Comparison of ENCODE assay signal across 13 cellular contexts in the genomic region with DNA sequence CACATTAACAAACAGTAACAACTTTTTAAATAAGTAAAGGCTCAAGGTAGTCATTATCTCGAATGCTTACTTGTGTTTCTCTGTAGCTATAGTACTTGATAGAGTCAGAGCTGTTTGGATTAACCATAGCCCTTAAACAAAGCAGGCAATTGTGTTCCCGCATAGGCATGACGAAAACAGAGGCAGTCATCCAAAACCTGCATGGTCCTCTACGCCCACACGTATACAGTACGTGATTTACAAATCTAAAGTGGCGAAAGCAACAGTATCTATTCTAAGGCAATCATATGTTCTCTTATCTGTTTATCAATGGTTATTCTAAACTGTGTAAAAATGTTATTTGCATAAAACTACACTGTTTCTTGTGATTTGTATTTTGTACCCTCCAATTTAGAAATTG. TPM values are rescaled to one million over a fixed set of nuclear protein-coding genes. Genes with fewer than 3 reads are reported as not detected.
DNase-seq lines count a peak whose midpoint lies in the region; ATAC-seq, FAIRE-seq and TF ChIP-seq lines count a peak whose summit lies in the region.
"Had no signal": no experiment of that assay in that cellular context is flagged by ENCODE, and none has a peak within 500 bp of the region (broad histone marks: within the 10 kb centered on the region; RNA-seq: fewer than 3 reads in every experiment).

No MANE protein-coding gene starts in this region.

- in situ Hi-C loops in HepG2 (cut with HindIII; ENCODE audit: extremely low pct_ligation_motif_present, low pct_unique_long_range_greater_than_20kb), result no loop called here

- H3K79me2 ChIP-seq in HepG2 (ENCODE audit: insufficient read depth, low read length), result peaks cover under 1% of the 10 kb centered on the region

- H3K9me3 Mint-ChIP-seq in activated T-cell treated with anti-CD3 and anti-CD28 coated beads, Interleukin-2, amount 50 U/mL, for 72 hours, result no peaks in the 10 kb centered on the region
- H3K9me3 Mint-ChIP-seq: T-helper 2 cell treated with Interferon-gamma antibody and Interleukin-4, amounts not matched to agents 5 μg/mL and 100 μg/mL, for 36 hours had no signal

- no peak for FAIRE-seq in HepG2 (lab: Jason Lieb, UNC)

- no peaks in the 10 kb centered on the region for H3K36me3 ChIP-seq in HepG2 (replicated peaks in 1 of 2; ENCODE audit: control insufficient read depth in 1 of 2, insufficient read depth in 2 of 2, low read length in 2 of 2)

- H2AFZ ChIP-seq in HepG2 (ENCODE audit: low read length), result peak overlapping the region; percentile 49

- no peaks in the 10 kb centered on the region for H3K9me3 ChIP-seq in HepG2 (ENCODE audit: low read length)
- H3K9me3 ChIP-seq: Caco-2 had no signal

- TF ChIP-seq POLR2A in HepG2 (IDR thresholded peaks at IDR 0.05; ENCODE audit: insufficient read depth in 1 of 2, low read depth in 2 of 2, low read length in 2 of 2), result no peak

- DNase-seq in DMS 273 treated with DMSO at 0.1 percent for 48 hours (lab: John Stamatoyannopoulos, UW) (peak; percentile 31), NCI-H187 treated with DMSO at 0.1 percent for 48 hours (lab: John Stamatoyannopoulos, UW) (peak; percentile 62), amniotic epithelial cell (ENCODE audit: low read depth) (peak; percentile 10), HepG2 (ENCODE audit: low spot score) (peak; percentile 43), activated gamma-delta T cell treated with Interleukin-2 at 50 U/mL for 16 hours (no peak)
- DNase-seq in activated T-cell treated with anti-CD3 and anti-CD28 coated beads, Interleukin-2, amount 50 U/mL, for 72 hours, result no peak
- DNase-seq: Caco-2; left colon; stimulated activated CD4-positive, alpha-beta T cell treated with anti-CD3 and anti-CD28 coated beads, Interleukin-4, amount 100 ng/mL, for 24 hours had no signal

- peaks cover 49% of the 10 kb centered on the region for H3K4me1 ChIP-seq in HepG2 (ENCODE audit: insufficient read depth, low read length)

- POLR2A ChIA-PET in HepG2 (lab: Yijun Ruan, JAX), result interaction anchor here (1.0 to 2.9 kb wide), 3 partner anchors 15 to 75 kb away, joined by 3 to 35 read pairs (median 6); a partner anchor contains a TSS

- CTCF ChIA-PET in HepG2 (lab: Yijun Ruan, JAX; ENCODE audit: low intra/inter-chr PET ratio, low total read pairs), result no interaction called here

- no TSS peak for BruUV-seq in HepG2 (replicated peaks; lab: Mats Ljungman, UMichigan)

- H3K4me1 Mint-ChIP-seq in activated T-cell treated with anti-CD3 and anti-CD28 coated beads, Interleukin-2, amount 50 U/mL, for 72 hours (ENCODE audit: low read depth), result peaks cover 38% of the 10 kb centered on the region

- TF ChIP-seq EP300 in HepG2 (IDR thresholded peaks at IDR 0.05; ENCODE audit: low read depth in 2 of 2, low read length in 2 of 2) (no peak), HepG2 (CRISPR knock-in tag; IDR thresholded peaks at IDR 0.05; ENCODE audit: borderline replicate concordance) (no peak)

- no peak overlapping the region for H3K27ac Mint-ChIP-seq in activated T-cell treated with anti-CD3 and anti-CD28 coated beads, Interleukin-2, amount 50 U/mL, for 72 hours
- H3K27ac Mint-ChIP-seq: T-helper 2 cell treated with Interferon-gamma antibody and Interleukin-4, amounts not matched to agents 5 μg/mL and 100 μg/mL, for 36 hours had no signal

- WGBS in HepG2 (ENCODE audit: low lambda C conversion rate), result 81% methylated on average over 7 of the region's 7 CpGs

- H3K4me3 ChIP-seq in HepG2 (replicated peaks in 1 of 3; ENCODE audit: insufficient read depth in 1 of 3, low read depth in 2 of 3, low read length in 3 of 3), result no peak overlapping the region

- no peaks in the 10 kb centered on the region for H3K27me3 Mint-ChIP-seq in activated T-cell treated with anti-CD3 and anti-CD28 coated beads, Interleukin-2, amount 50 U/mL, for 72 hours (ENCODE audit: low read depth)

- no peak overlapping the region for H3K4me3 Mint-ChIP-seq in activated T-cell treated with anti-CD3 and anti-CD28 coated beads, Interleukin-2, amount 50 U/mL, for 72 hours
- H3K4me3 Mint-ChIP-seq: T-helper 2 cell treated with Interferon-gamma antibody and Interleukin-4, amounts not matched to agents 5 μg/mL and 100 μg/mL, for 36 hours had no signal

- ATAC-seq in HepG2 (no peak), HG03135 (IDR thresholded peaks at IDR 0.05; ENCODE audit: unreplicated experiment) (no peak), HG02970 (IDR thresholded peaks at IDR 0.05; ENCODE audit: low FRiP score, unreplicated experiment) (no peak)
- ATAC-seq in activated T-cell treated with anti-CD3 and anti-CD28 coated beads, Interleukin-2, amount 50 U/mL, for 72 hours (replicated peaks in 1 of 2), result no peak
- ATAC-seq: left colon had no signal

- intact Hi-C loops in HepG2 (cut with micrococcal nuclease; ENCODE audit: unreplicated experiment), result no loop called here

- H3K27ac ChIP-seq in HepG2 (ENCODE audit: extremely low read length, insufficient read depth, low read length), result no peak overlapping the region

- H3K27me3 ChIP-seq in HepG2 (ENCODE audit: control insufficient read depth in 1 of 2, insufficient read depth in 2 of 2, low read length in 2 of 2), result no peaks in the 10 kb centered on the region; a peak in 1 of 5 replicates

- peaks cover 1 to 5% of the 10 kb centered on the region in 2 donors for H3K36me3 Mint-ChIP-seq in activated T-cell treated with anti-CD3 and anti-CD28 coated beads, Interleukin-2, amount 50 U/mL, for 72 hours (ENCODE audit: insufficient read depth in 2 of 2)
- H3K36me3 Mint-ChIP-seq: brain had no signal

- no peak for TF ChIP-seq RAD21 in HepG2 (CRISPR knock-in tag; IDR thresholded peaks at IDR 0.05)

- H4K20me1 ChIP-seq in HepG2 (ENCODE audit: insufficient read depth, low read length), result peaks cover under 1% of the 10 kb centered on the region; the same call in 1 of the 2 replicates

- H3K4me2 ChIP-seq in HepG2 (ENCODE audit: low read depth, low read length), result 0 out of 2 replicates have a peak overlapping the region, but pooled peaks have one; percentile 2

- no peak overlapping the region; the same call in 1 of the 2 replicates for H3K9ac ChIP-seq in HepG2 (ENCODE audit: insufficient read depth, low read depth, low read length)

- no peak for TF ChIP-seq CTCF in HepG2 (CRISPR knock-in tag; IDR thresholded peaks at IDR 0.05)

TF ChIP-seq in HepG2, 621 proteins besides CTCF, POLR2A, EP300 and RAD21:
- TF ChIP-seq SSRP1 (CRISPR knock-in tag; IDR thresholded peaks at IDR 0.05) (no peak), PRPF4 (IDR thresholded peaks at IDR 0.05; ENCODE audit: low read depth, low read length, poor library complexity, severe bottlenecking) (peak; percentile 93), ZBTB38 (CRISPR knock-in tag; IDR thresholded peaks at IDR 0.05) (peak; percentile 78; the same call in 1 of the 2 replicates), SOX13 (IDR thresholded peaks at IDR 0.05) (no peak), SOX13 (CRISPR knock-in tag; conservative IDR thresholded peaks at IDR 0.05 in 1 of 2, IDR thresholded peaks at IDR 0.05 in 1 of 2) (peak in 1 of 2 experiments; percentile 9; a peak in 1 of 4 replicates)
- TF ChIP-seq, protein P1, sequence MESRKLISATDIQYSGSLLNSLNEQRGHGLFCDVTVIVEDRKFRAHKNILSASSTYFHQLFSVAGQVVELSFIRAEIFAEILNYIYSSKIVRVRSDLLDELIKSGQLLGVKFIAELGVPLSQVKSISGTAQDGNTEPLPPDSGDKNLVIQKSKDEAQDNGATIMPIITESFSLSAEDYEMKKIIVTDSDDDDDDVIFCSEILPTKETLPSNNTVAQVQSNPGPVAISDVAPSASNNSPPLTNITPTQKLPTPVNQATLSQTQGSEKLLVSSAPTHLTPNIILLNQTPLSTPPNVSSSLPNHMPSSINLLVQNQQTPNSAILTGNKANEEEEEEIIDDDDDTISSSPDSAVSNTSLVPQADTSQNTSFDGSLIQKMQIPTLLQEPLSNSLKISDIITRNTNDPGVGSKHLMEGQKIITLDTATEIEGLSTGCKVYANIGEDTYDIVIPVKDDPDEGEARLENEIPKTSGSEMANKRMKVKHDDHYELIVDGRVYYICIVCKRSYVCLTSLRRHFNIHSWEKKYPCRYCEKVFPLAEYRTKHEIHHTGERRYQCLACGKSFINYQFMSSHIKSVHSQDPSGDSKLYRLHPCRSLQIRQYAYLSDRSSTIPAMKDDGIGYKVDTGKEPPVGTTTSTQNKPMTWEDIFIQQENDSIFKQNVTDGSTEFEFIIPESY (CRISPR knock-in tag; IDR thresholded peaks at IDR 0.05), result peak; percentile 39; the same call in 1 of the 2 replicates

RNA-seq across cellular contexts. Expression of gene HFE, which starts 31.8 kb away (rescaled TPM):
- 1.9 and 3.7 TPM in 2 replicates for total RNA-seq in HepG2 (2016; rRNA removed; fragmentation: Illumina TruSeq; extraction: Trizol)
- total RNA-seq in HepG2 (2016; cell fraction: cytosol; rRNA removed; fragmentation: Illumina TruSeq; extraction: Trizol; ENCODE audit: low read depth), result 0.18 and 0.51 TPM in 2 replicates
- total RNA-seq in HepG2 (2016; cell fraction: insoluble cytoplasmic fraction; rRNA removed; fragmentation: Illumina TruSeq; extraction: Trizol), result 1.9 and 4.9 TPM in 2 replicates
- total RNA-seq in HepG2 (2016; cell fraction: membrane; rRNA removed; fragmentation: Illumina TruSeq; extraction: Trizol), result 0.41 and 0.49 TPM in 2 replicates
- 3.5 and 4.2 TPM in 2 replicates for total RNA-seq in HepG2 (2016; cell fraction: nucleus; rRNA removed; fragmentation: Illumina TruSeq; extraction: Trizol)
- polyA plus RNA-seq in HepG2 (2011; rRNA removed), result 5.7 and 6.3 TPM in 2 replicates
- 5.3 and 5.8 TPM in 2 replicates for polyA plus RNA-seq in HepG2 (2011; cell fraction: cytosol; rRNA removed)
- polyA plus RNA-seq in HepG2 (2011; cell fraction: nucleus; rRNA removed), result 3.7 and 5.3 TPM in 2 replicates
- polyA plus RNA-seq in HepG2 (2012), result 2.4 and 3.5 TPM in 2 replicates
- polyA plus RNA-seq in HepG2 (2016; cell fraction: cytosol; fragmentation: Illumina TruSeq; extraction: Trizol; ENCODE audit: low read depth), result 0.24 and 0.26 TPM in 2 replicates
- polyA plus RNA-seq in HepG2 (2016; cell fraction: insoluble cytoplasmic fraction; fragmentation: Illumina TruSeq; extraction: Trizol; ENCODE audit: low read depth), result 1.4 and 2.1 TPM in 2 replicates
- polyA plus RNA-seq in HepG2 (2016; cell fraction: membrane; fragmentation: Illumina TruSeq; extraction: Trizol; ENCODE audit: low read depth), result 0.29 and 0.86 TPM in 2 replicates
- 7.7 and 8.2 TPM in 2 replicates for polyA plus RNA-seq in HepG2 (2016; cell fraction: nucleus; fragmentation: Illumina TruSeq; extraction: Trizol; ENCODE audit: insufficient read depth, low read depth)
- polyA minus RNA-seq in HepG2 (2011; rRNA and poly(A)+ RNA removed; ENCODE audit: low replicate concordance), result 13.4 and 32.5 TPM in 2 replicates
- 2.2 and 5.5 TPM in 2 replicates for polyA minus RNA-seq in HepG2 (2011; cell fraction: cytosol; rRNA and poly(A)+ RNA removed)
- 3.3 and 4.0 TPM in 2 replicates for polyA minus RNA-seq in HepG2 (2011; cell fraction: nucleus; rRNA and poly(A)+ RNA removed)
- total RNA-seq in activated T-cell treated with anti-CD3 and anti-CD28 coated beads, Interleukin-2, amount 50 U/mL, for 72 hours, result 1 to 10 TPM; 1.3 to 1.9 TPM

Comparison
In these comparisons a context has a peak if more than half of its experiments do, and no peak if none do; other contexts are left out.
1. DNase-seq: peak in DMS 273 treated with DMSO at 0.1 percent for 48 hours (single experiment), NCI-H187 treated with DMSO at 0.1 percent for 48 hours (single experiment), amniotic epithelial cell (single experiment) and HepG2 (single experiment); none in activated gamma-delta T cell treated with Interleukin-2 at 50 U/mL for 16 hours (single experiment) and activated T-cell treated with anti-CD3 and anti-CD28 coated beads, Interleukin-2, amount 50 U/mL, for 72 hours (0 of 2).